In the genomic region with DNA sequence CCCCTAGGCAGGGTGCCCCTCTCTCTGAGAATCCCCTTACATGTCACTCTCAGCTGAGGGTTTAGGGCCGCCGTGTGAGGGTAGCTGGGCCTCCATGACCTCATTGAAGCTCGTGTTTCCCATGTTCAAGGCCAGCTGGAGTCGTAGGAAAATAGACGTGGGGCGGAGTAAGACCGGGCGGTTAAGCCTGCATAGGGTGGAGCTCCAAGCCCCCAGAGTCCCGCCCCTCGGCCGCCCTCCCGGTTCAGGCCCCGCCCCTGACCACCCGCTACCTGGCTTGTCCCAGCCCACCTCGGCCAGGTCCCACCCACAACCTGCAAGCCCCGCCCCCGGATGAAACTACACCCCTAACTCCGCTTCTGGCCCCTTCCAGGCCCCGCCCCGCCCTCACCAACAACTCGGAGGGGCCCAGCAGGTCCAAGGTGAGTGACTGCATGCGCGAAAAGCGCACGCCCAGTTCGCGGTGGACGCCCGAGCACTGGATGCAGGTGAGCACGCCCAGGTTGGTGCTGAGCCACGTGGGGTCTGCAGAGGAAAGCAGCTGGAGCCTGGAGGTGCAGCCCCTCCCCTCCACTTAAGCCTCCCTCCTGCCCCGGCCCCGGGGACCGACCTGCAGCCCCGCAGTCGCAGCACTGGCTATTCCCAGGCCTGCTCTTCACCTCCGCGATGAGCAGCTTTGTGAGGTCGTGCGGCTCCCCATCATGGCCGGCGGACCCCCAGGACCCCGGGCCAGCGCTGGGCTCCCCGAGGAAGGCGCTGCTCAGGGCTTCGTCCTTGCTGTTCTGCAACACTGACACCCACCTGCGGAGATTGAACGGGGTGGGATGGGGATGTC, we compare ENCODE assay signal across 11 cellular contexts. TPM values are rescaled to one million over a fixed set of nuclear protein-coding genes. Genes with fewer than 3 reads are reported as not detected.
DNase-seq lines count a peak whose midpoint lies in the region; ATAC-seq and TF ChIP-seq lines count a peak whose summit lies in the region.
"Had no signal": no experiment of that assay in that cellular context is flagged by ENCODE, and none has a peak within 500 bp of the region (broad histone marks: within the 10 kb centered on the region; RNA-seq: fewer than 3 reads in every experiment).

No MANE protein-coding gene starts in this region.

- peak; percentile 22 to 91 (median 84) for DNase-seq in Peyer's patch
- DNase-seq in colonic mucosa = peak; percentile 98
- no peak for DNase-seq in activated CD4-positive, CD25-positive, alpha-beta regulatory T cell (lab: John Stamatoyannopoulos, UW)
- DNase-seq in ascending aorta (ENCODE audit: low spot score in 2 of 2) = no peak
- no peak for DNase-seq in CD1c-positive myeloid dendritic cell (ENCODE audit: extremely low spot score)
- DNase-seq: NCI-H2029 treated with DMSO at 0.1 percent for 48 hours had no signal

- H3K9ac ChIP-seq in BLaER1 (no peak overlapping the region), colonic mucosa (ENCODE audit: low read depth in 2 of 2, low read length in 2 of 2) (peak overlapping the region in 1 of 2 donors; percentile 46), mucosa of rectum (ENCODE audit: low read depth in 1 of 2, low read length in 2 of 2) (peak overlapping the region; percentile 41 to 60)

- H4K20me1 ChIP-seq in BLaER1 = no peaks in the 10 kb centered on the region

- H3K27me3 ChIP-seq in BLaER1 = no peaks in the 10 kb centered on the region
- no peaks in the 10 kb centered on the region for H3K27me3 ChIP-seq in Peyer's patch
- no peaks in the 10 kb centered on the region for H3K27me3 ChIP-seq in colonic mucosa
- no peaks in the 10 kb centered on the region for H3K27me3 ChIP-seq in mucosa of rectum (ENCODE audit: control insufficient read depth in 2 of 2, insufficient read depth in 2 of 2, low read length in 2 of 2)
- H3K27me3 ChIP-seq in ascending aorta = no peaks in the 10 kb centered on the region

- H3K36me3 ChIP-seq in BLaER1 (peaks cover 12% of the 10 kb centered on the region; the same call in 1 of the 2 replicates), Peyer's patch (peaks cover 0 to 5% (median 0%) of the 10 kb centered on the region in 3 donors), colonic mucosa (no peaks in the 10 kb centered on the region), mucosa of rectum (ENCODE audit: control insufficient read depth in 2 of 2, insufficient read depth in 2 of 2, low read length in 2 of 2) (peaks cover 11 to 18% of the 10 kb centered on the region in 2 donors), ascending aorta (peaks cover 37 to 62% of the 10 kb centered on the region in 2 donors)

- ATAC-seq in GM21737 (IDR thresholded peaks at IDR 0.05; ENCODE audit: unreplicated experiment) = no peak

- H3K4me2 ChIP-seq in BLaER1 = 0 out of 2 replicates have a peak overlapping the region, but pooled peaks have one; percentile 23

- H3K9me3 ChIP-seq in BLaER1 = no peaks in the 10 kb centered on the region
- no peaks in the 10 kb centered on the region for H3K9me3 ChIP-seq in Peyer's patch
- H3K9me3 ChIP-seq in colonic mucosa = no peaks in the 10 kb centered on the region
- no peaks in the 10 kb centered on the region for H3K9me3 ChIP-seq in mucosa of rectum (ENCODE audit: control insufficient read depth in 2 of 2, low read length in 2 of 2)
- H3K9me3 ChIP-seq in ascending aorta = no peaks in the 10 kb centered on the region

- no peak for TF ChIP-seq POLR2A in Peyer's patch (IDR thresholded peaks at IDR 0.05)

- H3K27ac ChIP-seq in BLaER1 = no peak overlapping the region
- peak overlapping the region in 2 of 4 donors; percentile 53 to 69 for H3K27ac ChIP-seq in Peyer's patch
- peak overlapping the region; percentile 82 for H3K27ac ChIP-seq in colonic mucosa
- peak overlapping the region; percentile 90 for H3K27ac ChIP-seq in mucosa of rectum (ENCODE audit: low read depth in 2 of 2, low read length in 2 of 2)
- H3K27ac ChIP-seq in ascending aorta = no peak overlapping the region
- H3K27ac ChIP-seq: HL-60, SK-N-MC had no signal

- H3K4me3 ChIP-seq in BLaER1 = no peak overlapping the region
- H3K4me3 ChIP-seq in Peyer's patch = peak overlapping the region in 1 of 4 donors; percentile 12
- H3K4me3 ChIP-seq in colonic mucosa = no peak overlapping the region
- peak overlapping the region; percentile 31 to 46 for H3K4me3 ChIP-seq in mucosa of rectum (ENCODE audit: low read length in 2 of 2)
- no peak overlapping the region for H3K4me3 ChIP-seq in ascending aorta
- H3K4me3 ChIP-seq: SK-N-MC had no signal

- H3K4me1 ChIP-seq in BLaER1 = peaks cover 9% of the 10 kb centered on the region
- H3K4me1 ChIP-seq in Peyer's patch = peaks cover 0 to 17% (median 0%) of the 10 kb centered on the region in 4 donors
- peaks cover 10% of the 10 kb centered on the region for H3K4me1 ChIP-seq in colonic mucosa
- peaks cover 6 to 16% of the 10 kb centered on the region in 2 donors for H3K4me1 ChIP-seq in mucosa of rectum (ENCODE audit: control insufficient read depth in 2 of 2, insufficient read depth in 2 of 2, low read length in 2 of 2)
- H3K4me1 ChIP-seq in ascending aorta = no peaks in the 10 kb centered on the region

- intact Hi-C loops in colonic mucosa (cut with DNase I) = no loop called here
- intact Hi-C loops in ascending aorta (cut with DNase I) = no loop called here

- TF ChIP-seq CTCF in Peyer's patch (IDR thresholded peaks at IDR 0.05) (no peak), colonic mucosa (IDR thresholded peaks at IDR 0.05) (no peak), ascending aorta (IDR thresholded peaks at IDR 0.05) (no peak)

RNA-seq across cellular contexts. Expression of gene TCEA3, which starts 12.2 kb away (rescaled TPM):
- 100 to 1,000 TPM in 2 of 4 donors, 10 to 100 TPM in 2; 64.6 to 125 (median 104) TPM for total RNA-seq in Peyer's patch
- 100 to 1,000 TPM; 128 to 133 TPM for total RNA-seq in colonic mucosa
- total RNA-seq in ascending aorta = 11.3 TPM

RNA-seq across cellular contexts. Expression of gene ASAP3, which starts 47.2 kb away (rescaled TPM):
- total RNA-seq in Peyer's patch = 10 to 100 TPM; 11.2 to 33.5 (median 25.8) TPM
- total RNA-seq in colonic mucosa = 10 to 100 TPM; 22.9 to 27.3 TPM
- total RNA-seq in ascending aorta = 125 TPM

Comparison
In these comparisons a context has a peak if more than half of its experiments do, and no peak if none do; other contexts are left out.
1. H3K27ac ChIP-seq: peak in colonic mucosa (single experiment) and mucosa of rectum (2 of 2); none in BLaER1 (single experiment) and ascending aorta (0 of 2).
2. H3K4me3 ChIP-seq: peak in mucosa of rectum (2 of 2); none in BLaER1 (single experiment), colonic mucosa (single experiment) and ascending aorta (0 of 2).
3. DNase-seq: peak in Peyer's patch (3 of 3) and colonic mucosa (single experiment); none in activated CD4-positive, CD25-positive, alpha-beta regulatory T cell (0 of 4), ascending aorta (0 of 2) and CD1c-positive myeloid dendritic cell (single experiment).